Comparison of ENCODE assay signal across 1 cellular context in the genomic region with DNA sequence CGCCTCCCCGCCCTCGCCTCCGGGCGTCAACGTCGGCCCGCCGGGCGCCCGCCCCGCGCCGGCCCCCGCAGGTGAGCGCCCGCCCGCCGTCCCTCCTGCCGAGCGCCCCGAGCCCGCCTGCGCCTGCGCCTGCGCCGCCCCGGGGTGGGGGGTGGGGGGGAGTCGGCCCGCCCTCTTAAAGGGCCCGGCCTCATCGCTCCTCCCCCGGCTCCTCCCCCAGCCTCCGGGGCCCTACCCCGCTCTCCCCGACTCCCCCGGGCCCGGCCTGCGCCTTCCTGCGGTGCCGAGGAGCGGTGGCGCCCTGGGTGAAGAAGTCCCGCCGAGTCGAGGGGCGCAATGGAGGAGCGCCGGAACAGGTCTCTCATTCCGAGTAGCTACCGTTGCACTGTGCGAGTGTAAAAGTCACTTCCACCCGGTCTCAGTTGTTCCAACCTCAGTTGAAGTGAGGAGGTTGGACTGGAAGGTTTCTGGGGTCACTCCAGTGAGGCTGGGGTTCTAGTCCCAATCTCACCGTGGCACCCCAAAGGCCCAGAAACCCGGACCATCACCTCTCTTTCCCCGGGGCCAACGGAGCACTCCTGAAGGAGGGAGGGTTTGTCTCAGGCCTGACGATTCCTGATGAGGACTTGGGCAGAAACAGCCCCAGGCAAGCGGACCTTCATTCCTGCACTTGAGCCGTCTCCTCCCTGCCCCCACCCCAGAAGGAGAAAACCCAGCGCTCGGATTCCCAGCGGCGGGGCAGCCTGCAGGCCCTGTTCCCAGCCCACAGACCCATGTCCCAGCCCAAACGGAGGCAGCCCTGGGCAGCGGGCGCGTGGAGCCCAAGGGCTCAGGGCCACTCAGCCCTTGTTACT.
TF ChIP-seq lines count a peak whose summit lies in the region.

No MANE protein-coding gene starts in this region.

TF ChIP-seq in HEK293, 187 proteins besides CTCF, POLR2A, EP300 and RAD21 (continued from another document and continues in another):
- TF ChIP-seq, protein P1, sequence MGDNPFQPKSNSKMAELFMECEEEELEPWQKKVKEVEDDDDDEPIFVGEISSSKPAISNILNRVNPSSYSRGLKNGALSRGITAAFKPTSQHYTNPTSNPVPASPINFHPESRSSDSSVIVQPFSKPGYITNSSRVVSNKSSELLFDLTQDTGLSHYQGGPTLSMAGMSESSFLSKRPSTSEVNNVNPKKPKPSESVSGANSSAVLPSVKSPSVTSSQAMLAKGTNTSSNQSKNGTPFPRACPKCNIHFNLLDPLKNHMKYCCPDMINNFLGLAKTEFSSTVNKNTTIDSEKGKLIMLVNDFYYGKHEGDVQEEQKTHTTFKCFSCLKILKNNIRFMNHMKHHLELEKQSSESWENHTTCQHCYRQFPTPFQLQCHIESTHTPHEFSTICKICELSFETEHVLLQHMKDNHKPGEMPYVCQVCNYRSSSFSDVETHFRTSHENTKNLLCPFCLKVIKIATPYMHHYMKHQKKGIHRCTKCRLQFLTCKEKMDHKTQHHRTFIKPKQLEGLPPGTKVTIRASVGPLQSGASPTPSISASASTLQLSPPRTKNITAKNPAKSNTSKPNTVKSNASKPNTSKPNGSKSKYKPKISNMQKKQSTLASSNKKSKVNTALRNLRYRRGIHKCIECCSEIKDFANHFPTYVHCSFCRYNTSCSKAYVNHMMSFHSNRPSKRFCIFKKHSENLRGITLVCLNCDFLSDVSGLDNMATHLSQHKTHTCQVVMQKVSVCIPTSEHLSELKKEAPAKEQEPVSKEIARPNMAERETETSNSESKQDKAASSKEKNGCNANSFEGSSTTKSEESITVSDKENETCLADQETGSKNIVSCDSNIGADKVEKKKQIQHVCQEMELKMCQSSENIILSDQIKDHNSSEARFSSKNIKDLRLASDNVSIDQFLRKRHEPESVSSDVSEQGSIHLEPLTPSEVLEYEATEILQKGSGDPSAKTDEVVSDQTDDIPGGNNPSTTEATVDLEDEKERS (tag by site-specific recombination; IDR thresholded peaks at IDR 0.05) = no peak
- TF ChIP-seq ZFHX2 (tag by site-specific recombination; conservative IDR thresholded peaks at IDR 0.05) = peak; percentile 51
- peak; percentile 57; the same call in 1 of the 2 replicates for TF ChIP-seq ZNF10 (tag by site-specific recombination; IDR thresholded peaks at IDR 0.05)
- no peak for TF ChIP-seq ZNF785 (tag by site-specific recombination; IDR thresholded peaks at IDR 0.05)
- TF ChIP-seq, protein P2, sequence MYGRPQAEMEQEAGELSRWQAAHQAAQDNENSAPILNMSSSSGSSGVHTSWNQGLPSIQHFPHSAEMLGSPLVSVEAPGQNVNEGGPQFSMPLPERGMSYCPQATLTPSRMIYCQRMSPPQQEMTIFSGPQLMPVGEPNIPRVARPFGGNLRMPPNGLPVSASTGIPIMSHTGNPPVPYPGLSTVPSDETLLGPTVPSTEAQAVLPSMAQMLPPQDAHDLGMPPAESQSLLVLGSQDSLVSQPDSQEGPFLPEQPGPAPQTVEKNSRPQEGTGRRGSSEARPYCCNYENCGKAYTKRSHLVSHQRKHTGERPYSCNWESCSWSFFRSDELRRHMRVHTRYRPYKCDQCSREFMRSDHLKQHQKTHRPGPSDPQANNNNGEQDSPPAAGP (tag by site-specific recombination; IDR thresholded peaks at IDR 0.05) = peak; percentile 47
- TF ChIP-seq ZNF23 (tag by site-specific recombination; IDR thresholded peaks at IDR 0.05; ENCODE audit: borderline replicate concordance) = no peak
- TF ChIP-seq ZNF677 (tag by site-specific recombination; IDR thresholded peaks at IDR 0.05) = no peak
- no peak for TF ChIP-seq ZNF311 (tag by site-specific recombination; IDR thresholded peaks at IDR 0.05; ENCODE audit: borderline replicate concordance)
- no peak for TF ChIP-seq ZNF280C (tag by site-specific recombination; IDR thresholded peaks at IDR 0.05)
- TF ChIP-seq ZNF366 (tag by site-specific recombination; conservative IDR thresholded peaks at IDR 0.05) = 0 out of 2 replicates have a peak, but pooled peaks have one; percentile 22
- TF ChIP-seq ZNF169 (tag by site-specific recombination; IDR thresholded peaks at IDR 0.05) = no peak
- no peak for TF ChIP-seq ZNF596 (tag by site-specific recombination; IDR thresholded peaks at IDR 0.05)
- peak; percentile 40; the same call in 1 of the 2 replicates for TF ChIP-seq KLF8 (tag by site-specific recombination; IDR thresholded peaks at IDR 0.05)
- TF ChIP-seq GLIS1 (tag by site-specific recombination; IDR thresholded peaks at IDR 0.05) = peak; percentile 48
- TF ChIP-seq ZNF629 (tag by site-specific recombination; IDR thresholded peaks at IDR 0.05) = peak; percentile 41; the same call in 1 of the 2 replicates
- TF ChIP-seq ZFP41 (tag by site-specific recombination; IDR thresholded peaks at IDR 0.05; ENCODE audit: borderline replicate concordance) = no peak
- peak; percentile 69; the same call in 1 of the 2 replicates for TF ChIP-seq ZFP69B (tag by site-specific recombination; IDR thresholded peaks at IDR 0.05)
- no peak for TF ChIP-seq ZNF174 (tag by site-specific recombination; IDR thresholded peaks at IDR 0.05)
- no peak for TF ChIP-seq ZNF19 (tag by site-specific recombination; IDR thresholded peaks at IDR 0.05; ENCODE audit: low read depth)
- TF ChIP-seq ZNF248 (tag by site-specific recombination; IDR thresholded peaks at IDR 0.05) = no peak
- no peak for TF ChIP-seq ZXDB (tag by site-specific recombination; IDR thresholded peaks at IDR 0.05)
- no peak for TF ChIP-seq ZNF239 (tag by site-specific recombination; IDR thresholded peaks at IDR 0.05)
- TF ChIP-seq ZNF701 (tag by site-specific recombination; IDR thresholded peaks at IDR 0.05) = no peak
- TF ChIP-seq ZNF549 (tag by site-specific recombination; IDR thresholded peaks at IDR 0.05) = no peak
- no peak for TF ChIP-seq ZNF548 (tag by site-specific recombination; IDR thresholded peaks at IDR 0.05)
- no peak for TF ChIP-seq ZNF221 (tag by site-specific recombination; IDR thresholded peaks at IDR 0.05; ENCODE audit: borderline replicate concordance)
- TF ChIP-seq KLF7 (tag by site-specific recombination; IDR thresholded peaks at IDR 0.05; ENCODE audit: borderline replicate concordance) = no peak
- TF ChIP-seq ZBTB8A (tag by site-specific recombination; IDR thresholded peaks at IDR 0.05) = peak; percentile 94
- no peak for TF ChIP-seq ZNF585B (tag by site-specific recombination; IDR thresholded peaks at IDR 0.05)
- TF ChIP-seq ZBTB1 (tag by site-specific recombination; IDR thresholded peaks at IDR 0.05) = no peak
- no peak for TF ChIP-seq ZNF138 (tag by site-specific recombination; IDR thresholded peaks at IDR 0.05; ENCODE audit: borderline replicate concordance)
- no peak for TF ChIP-seq ATF2 (tag by site-specific recombination; IDR thresholded peaks at IDR 0.05; ENCODE audit: low read depth)
- no peak for TF ChIP-seq ZNF561 (tag by site-specific recombination; IDR thresholded peaks at IDR 0.05; ENCODE audit: borderline replicate concordance)
- TF ChIP-seq ZNF121 (tag by site-specific recombination; IDR thresholded peaks at IDR 0.05) = no peak
- TF ChIP-seq, protein P3, sequence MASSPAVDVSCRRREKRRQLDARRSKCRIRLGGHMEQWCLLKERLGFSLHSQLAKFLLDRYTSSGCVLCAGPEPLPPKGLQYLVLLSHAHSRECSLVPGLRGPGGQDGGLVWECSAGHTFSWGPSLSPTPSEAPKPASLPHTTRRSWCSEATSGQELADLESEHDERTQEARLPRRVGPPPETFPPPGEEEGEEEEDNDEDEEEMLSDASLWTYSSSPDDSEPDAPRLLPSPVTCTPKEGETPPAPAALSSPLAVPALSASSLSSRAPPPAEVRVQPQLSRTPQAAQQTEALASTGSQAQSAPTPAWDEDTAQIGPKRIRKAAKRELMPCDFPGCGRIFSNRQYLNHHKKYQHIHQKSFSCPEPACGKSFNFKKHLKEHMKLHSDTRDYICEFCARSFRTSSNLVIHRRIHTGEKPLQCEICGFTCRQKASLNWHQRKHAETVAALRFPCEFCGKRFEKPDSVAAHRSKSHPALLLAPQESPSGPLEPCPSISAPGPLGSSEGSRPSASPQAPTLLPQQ (tag by site-specific recombination; IDR thresholded peaks at IDR 0.05) = no peak
- TF ChIP-seq, protein P4, sequence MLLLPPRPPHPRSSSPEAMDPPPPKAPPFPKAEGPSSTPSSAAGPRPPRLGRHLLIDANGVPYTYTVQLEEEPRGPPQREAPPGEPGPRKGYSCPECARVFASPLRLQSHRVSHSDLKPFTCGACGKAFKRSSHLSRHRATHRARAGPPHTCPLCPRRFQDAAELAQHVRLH (tag by site-specific recombination; IDR thresholded peaks at IDR 0.05) = no peak
- 0 out of 2 replicates have a peak, but pooled peaks have one; percentile 23 for TF ChIP-seq ZEB2 (tag by site-specific recombination; IDR thresholded peaks at IDR 0.05)
- TF ChIP-seq ZNF112 (tag by site-specific recombination; IDR thresholded peaks at IDR 0.05) = no peak
- no peak for TF ChIP-seq ZNF623 (tag by site-specific recombination; IDR thresholded peaks at IDR 0.05)
- TF ChIP-seq ZNF362 (tag by site-specific recombination; IDR thresholded peaks at IDR 0.05) = no peak
- no peak for TF ChIP-seq ZNF133 (tag by site-specific recombination; IDR thresholded peaks at IDR 0.05)
- TF ChIP-seq SP7 (tag by site-specific recombination; IDR thresholded peaks at IDR 0.05) = 0 out of 2 replicates have a peak, but pooled peaks have one; percentile 44
- no peak for TF ChIP-seq ZNF274 (IDR thresholded peaks at IDR 0.05; ENCODE audit: low read length)
- TF ChIP-seq ZNF274 (tag by site-specific recombination; IDR thresholded peaks at IDR 0.05; ENCODE audit: borderline replicate concordance) = no peak
- TF ChIP-seq ZNF335 (tag by site-specific recombination; conservative IDR thresholded peaks at IDR 0.05) = peak; percentile 72
- TF ChIP-seq ZNF670 (tag by site-specific recombination; IDR thresholded peaks at IDR 0.05; ENCODE audit: low read depth) = no peak
- TF ChIP-seq ZNF398 (tag by site-specific recombination; IDR thresholded peaks at IDR 0.05) = peak; percentile 52; the same call in 1 of the 2 replicates
- TF ChIP-seq ZNF558 (tag by site-specific recombination; IDR thresholded peaks at IDR 0.05) = no peak
- TF ChIP-seq ZNF132 (tag by site-specific recombination; IDR thresholded peaks at IDR 0.05; ENCODE audit: borderline replicate concordance) = no peak
- no peak for TF ChIP-seq ZNF654 (tag by site-specific recombination; IDR thresholded peaks at IDR 0.05; ENCODE audit: low read depth)
- no peak for TF ChIP-seq ZNF704 (tag by site-specific recombination; IDR thresholded peaks at IDR 0.05)
- TF ChIP-seq ZNF394 (tag by site-specific recombination; IDR thresholded peaks at IDR 0.05; ENCODE audit: borderline replicate concordance) = no peak
- no peak for TF ChIP-seq TRIM28 (IDR thresholded peaks at IDR 0.05; ENCODE audit: borderline replicate concordance, low read length)
- no peak for TF ChIP-seq ZSCAN23 (tag by site-specific recombination; IDR thresholded peaks at IDR 0.05)
- TF ChIP-seq REPIN1 (tag by site-specific recombination; IDR thresholded peaks at IDR 0.05; ENCODE audit: low read depth) = no peak
